In genomic region chr10:70510904-70511303, GRCh38 we compare ENCODE assay signal across 2 cellular contexts.
TF ChIP-seq lines count a peak whose summit lies in the region.

No MANE protein-coding gene starts in this region.

TF ChIP-seq in GM23338, 12 proteins besides CTCF, POLR2A, EP300 and RAD21:
- TF ChIP-seq CREB1 (CRISPR knock-in tag; IDR thresholded peaks at IDR 0.05; ENCODE audit: low read depth) (no peak), ZNF331 (CRISPR knock-in tag; IDR thresholded peaks at IDR 0.05; ENCODE audit: low read depth) (no peak), JUNB (IDR thresholded peaks at IDR 0.05; ENCODE audit: unreplicated experiment) (no peak), ETS1 (IDR thresholded peaks at IDR 0.05) (no peak), EZH2 (IDR thresholded peaks at IDR 0.05; ENCODE audit: low read depth, unreplicated experiment) (no peak), NANOG (IDR thresholded peaks at IDR 0.05; ENCODE audit: borderline replicate concordance) (no peak), EZH2phosphoT487 (IDR thresholded peaks at IDR 0.05; ENCODE audit: unreplicated experiment) (no peak), POLR2AphosphoS5 (IDR thresholded peaks at IDR 0.05; ENCODE audit: low read depth) (no peak), ZNF114 (CRISPR knock-in tag; IDR thresholded peaks at IDR 0.05) (no peak), STAT1 (IDR thresholded peaks at IDR 0.05; ENCODE audit: unreplicated experiment) (no peak)
- TF ChIP-seq, protein P1, sequence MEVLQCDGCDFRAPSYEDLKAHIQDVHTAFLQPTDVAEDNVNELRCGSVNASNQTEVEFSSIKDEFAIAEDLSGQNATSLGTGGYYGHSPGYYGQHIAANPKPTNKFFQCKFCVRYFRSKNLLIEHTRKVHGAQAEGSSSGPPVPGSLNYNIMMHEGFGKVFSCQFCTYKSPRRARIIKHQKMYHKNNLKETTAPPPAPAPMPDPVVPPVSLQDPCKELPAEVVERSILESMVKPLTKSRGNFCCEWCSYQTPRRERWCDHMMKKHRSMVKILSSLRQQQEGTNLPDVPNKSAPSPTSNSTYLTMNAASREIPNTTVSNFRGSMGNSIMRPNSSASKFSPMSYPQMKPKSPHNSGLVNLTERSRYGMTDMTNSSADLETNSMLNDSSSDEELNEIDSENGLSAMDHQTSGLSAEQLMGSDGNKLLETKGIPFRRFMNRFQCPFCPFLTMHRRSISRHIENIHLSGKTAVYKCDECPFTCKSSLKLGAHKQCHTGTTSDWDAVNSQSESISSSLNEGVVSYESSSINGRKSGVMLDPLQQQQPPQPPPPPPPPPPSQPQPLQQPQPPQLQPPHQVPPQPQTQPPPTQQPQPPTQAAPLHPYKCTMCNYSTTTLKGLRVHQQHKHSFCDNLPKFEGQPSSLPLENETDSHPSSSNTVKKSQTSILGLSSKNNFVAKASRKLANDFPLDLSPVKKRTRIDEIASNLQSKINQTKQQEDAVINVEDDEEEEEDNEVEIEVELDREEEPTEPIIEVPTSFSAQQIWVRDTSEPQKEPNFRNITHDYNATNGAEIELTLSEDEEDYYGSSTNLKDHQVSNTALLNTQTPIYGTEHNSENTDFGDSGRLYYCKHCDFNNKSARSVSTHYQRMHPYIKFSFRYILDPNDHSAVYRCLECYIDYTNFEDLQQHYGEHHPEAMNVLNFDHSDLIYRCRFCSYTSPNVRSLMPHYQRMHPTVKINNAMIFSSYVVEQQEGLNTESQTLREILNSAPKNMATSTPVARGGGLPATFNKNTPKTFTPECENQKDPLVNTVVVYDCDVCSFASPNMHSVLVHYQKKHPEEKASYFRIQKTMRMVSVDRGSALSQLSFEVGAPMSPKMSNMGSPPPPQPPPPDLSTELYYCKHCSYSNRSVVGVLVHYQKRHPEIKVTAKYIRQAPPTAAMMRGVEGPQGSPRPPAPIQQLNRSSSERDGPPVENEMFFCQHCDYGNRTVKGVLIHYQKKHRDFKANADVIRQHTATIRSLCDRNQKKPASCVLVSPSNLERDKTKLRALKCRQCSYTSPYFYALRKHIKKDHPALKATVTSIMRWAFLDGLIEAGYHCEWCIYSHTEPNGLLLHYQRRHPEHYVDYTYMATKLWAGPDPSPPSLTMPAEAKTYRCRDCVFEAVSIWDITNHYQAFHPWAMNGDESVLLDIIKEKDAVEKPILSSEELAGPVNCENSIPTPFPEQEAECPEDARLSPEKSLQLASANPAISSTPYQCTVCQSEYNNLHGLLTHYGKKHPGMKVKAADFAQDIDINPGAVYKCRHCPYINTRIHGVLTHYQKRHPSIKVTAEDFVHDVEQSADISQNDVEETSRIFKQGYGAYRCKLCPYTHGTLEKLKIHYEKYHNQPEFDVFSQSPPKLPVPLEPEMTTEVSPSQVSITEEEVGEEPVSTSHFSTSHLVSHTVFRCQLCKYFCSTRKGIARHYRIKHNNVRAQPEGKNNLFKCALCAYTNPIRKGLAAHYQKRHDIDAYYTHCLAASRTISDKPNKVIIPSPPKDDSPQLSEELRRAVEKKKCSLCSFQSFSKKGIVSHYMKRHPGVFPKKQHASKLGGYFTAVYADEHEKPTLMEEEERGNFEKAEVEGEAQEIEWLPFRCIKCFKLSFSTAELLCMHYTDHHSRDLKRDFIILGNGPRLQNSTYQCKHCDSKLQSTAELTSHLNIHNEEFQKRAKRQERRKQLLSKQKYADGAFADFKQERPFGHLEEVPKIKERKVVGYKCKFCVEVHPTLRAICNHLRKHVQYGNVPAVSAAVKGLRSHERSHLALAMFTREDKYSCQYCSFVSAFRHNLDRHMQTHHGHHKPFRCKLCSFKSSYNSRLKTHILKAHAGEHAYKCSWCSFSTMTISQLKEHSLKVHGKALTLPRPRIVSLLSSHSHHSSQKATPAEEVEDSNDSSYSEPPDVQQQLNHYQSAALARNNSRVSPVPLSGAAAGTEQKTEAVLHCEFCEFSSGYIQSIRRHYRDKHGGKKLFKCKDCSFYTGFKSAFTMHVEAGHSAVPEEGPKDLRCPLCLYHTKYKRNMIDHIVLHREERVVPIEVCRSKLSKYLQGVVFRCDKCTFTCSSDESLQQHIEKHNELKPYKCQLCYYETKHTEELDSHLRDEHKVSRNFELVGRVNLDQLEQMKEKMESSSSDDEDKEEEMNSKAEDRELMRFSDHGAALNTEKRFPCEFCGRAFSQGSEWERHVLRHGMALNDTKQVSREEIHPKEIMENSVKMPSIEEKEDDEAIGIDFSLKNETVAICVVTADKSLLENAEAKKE (CRISPR knock-in tag; IDR thresholded peaks at IDR 0.05) = no peak
- TF ChIP-seq, protein P2, sequence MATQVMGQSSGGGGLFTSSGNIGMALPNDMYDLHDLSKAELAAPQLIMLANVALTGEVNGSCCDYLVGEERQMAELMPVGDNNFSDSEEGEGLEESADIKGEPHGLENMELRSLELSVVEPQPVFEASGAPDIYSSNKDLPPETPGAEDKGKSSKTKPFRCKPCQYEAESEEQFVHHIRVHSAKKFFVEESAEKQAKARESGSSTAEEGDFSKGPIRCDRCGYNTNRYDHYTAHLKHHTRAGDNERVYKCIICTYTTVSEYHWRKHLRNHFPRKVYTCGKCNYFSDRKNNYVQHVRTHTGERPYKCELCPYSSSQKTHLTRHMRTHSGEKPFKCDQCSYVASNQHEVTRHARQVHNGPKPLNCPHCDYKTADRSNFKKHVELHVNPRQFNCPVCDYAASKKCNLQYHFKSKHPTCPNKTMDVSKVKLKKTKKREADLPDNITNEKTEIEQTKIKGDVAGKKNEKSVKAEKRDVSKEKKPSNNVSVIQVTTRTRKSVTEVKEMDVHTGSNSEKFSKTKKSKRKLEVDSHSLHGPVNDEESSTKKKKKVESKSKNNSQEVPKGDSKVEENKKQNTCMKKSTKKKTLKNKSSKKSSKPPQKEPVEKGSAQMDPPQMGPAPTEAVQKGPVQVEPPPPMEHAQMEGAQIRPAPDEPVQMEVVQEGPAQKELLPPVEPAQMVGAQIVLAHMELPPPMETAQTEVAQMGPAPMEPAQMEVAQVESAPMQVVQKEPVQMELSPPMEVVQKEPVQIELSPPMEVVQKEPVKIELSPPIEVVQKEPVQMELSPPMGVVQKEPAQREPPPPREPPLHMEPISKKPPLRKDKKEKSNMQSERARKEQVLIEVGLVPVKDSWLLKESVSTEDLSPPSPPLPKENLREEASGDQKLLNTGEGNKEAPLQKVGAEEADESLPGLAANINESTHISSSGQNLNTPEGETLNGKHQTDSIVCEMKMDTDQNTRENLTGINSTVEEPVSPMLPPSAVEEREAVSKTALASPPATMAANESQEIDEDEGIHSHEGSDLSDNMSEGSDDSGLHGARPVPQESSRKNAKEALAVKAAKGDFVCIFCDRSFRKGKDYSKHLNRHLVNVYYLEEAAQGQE (IDR thresholded peaks at IDR 0.05; ENCODE audit: unreplicated experiment) = no peak

TF ChIP-seq in K562, 482 proteins besides CTCF, POLR2A, EP300 and RAD21:
- no peak for TF ChIP-seq ZNF146 (CRISPR knock-in tag; IDR thresholded peaks at IDR 0.05; ENCODE audit: unreplicated experiment)
- TF ChIP-seq NR2C1 (IDR thresholded peaks at IDR 0.05) = no peak
- TF ChIP-seq NR2C1 (tag; IDR thresholded peaks at IDR 0.05) = no peak
- no peak for TF ChIP-seq SAP30 (IDR thresholded peaks at IDR 0.05; ENCODE audit: borderline replicate concordance, insufficient read depth, low read depth, low read length, poor library complexity, severe bottlenecking)
- TF ChIP-seq PCBP2 (IDR thresholded peaks at IDR 0.05; ENCODE audit: low read depth, low read length, poor library complexity, severe bottlenecking) = no peak
- TF ChIP-seq, protein P3, sequence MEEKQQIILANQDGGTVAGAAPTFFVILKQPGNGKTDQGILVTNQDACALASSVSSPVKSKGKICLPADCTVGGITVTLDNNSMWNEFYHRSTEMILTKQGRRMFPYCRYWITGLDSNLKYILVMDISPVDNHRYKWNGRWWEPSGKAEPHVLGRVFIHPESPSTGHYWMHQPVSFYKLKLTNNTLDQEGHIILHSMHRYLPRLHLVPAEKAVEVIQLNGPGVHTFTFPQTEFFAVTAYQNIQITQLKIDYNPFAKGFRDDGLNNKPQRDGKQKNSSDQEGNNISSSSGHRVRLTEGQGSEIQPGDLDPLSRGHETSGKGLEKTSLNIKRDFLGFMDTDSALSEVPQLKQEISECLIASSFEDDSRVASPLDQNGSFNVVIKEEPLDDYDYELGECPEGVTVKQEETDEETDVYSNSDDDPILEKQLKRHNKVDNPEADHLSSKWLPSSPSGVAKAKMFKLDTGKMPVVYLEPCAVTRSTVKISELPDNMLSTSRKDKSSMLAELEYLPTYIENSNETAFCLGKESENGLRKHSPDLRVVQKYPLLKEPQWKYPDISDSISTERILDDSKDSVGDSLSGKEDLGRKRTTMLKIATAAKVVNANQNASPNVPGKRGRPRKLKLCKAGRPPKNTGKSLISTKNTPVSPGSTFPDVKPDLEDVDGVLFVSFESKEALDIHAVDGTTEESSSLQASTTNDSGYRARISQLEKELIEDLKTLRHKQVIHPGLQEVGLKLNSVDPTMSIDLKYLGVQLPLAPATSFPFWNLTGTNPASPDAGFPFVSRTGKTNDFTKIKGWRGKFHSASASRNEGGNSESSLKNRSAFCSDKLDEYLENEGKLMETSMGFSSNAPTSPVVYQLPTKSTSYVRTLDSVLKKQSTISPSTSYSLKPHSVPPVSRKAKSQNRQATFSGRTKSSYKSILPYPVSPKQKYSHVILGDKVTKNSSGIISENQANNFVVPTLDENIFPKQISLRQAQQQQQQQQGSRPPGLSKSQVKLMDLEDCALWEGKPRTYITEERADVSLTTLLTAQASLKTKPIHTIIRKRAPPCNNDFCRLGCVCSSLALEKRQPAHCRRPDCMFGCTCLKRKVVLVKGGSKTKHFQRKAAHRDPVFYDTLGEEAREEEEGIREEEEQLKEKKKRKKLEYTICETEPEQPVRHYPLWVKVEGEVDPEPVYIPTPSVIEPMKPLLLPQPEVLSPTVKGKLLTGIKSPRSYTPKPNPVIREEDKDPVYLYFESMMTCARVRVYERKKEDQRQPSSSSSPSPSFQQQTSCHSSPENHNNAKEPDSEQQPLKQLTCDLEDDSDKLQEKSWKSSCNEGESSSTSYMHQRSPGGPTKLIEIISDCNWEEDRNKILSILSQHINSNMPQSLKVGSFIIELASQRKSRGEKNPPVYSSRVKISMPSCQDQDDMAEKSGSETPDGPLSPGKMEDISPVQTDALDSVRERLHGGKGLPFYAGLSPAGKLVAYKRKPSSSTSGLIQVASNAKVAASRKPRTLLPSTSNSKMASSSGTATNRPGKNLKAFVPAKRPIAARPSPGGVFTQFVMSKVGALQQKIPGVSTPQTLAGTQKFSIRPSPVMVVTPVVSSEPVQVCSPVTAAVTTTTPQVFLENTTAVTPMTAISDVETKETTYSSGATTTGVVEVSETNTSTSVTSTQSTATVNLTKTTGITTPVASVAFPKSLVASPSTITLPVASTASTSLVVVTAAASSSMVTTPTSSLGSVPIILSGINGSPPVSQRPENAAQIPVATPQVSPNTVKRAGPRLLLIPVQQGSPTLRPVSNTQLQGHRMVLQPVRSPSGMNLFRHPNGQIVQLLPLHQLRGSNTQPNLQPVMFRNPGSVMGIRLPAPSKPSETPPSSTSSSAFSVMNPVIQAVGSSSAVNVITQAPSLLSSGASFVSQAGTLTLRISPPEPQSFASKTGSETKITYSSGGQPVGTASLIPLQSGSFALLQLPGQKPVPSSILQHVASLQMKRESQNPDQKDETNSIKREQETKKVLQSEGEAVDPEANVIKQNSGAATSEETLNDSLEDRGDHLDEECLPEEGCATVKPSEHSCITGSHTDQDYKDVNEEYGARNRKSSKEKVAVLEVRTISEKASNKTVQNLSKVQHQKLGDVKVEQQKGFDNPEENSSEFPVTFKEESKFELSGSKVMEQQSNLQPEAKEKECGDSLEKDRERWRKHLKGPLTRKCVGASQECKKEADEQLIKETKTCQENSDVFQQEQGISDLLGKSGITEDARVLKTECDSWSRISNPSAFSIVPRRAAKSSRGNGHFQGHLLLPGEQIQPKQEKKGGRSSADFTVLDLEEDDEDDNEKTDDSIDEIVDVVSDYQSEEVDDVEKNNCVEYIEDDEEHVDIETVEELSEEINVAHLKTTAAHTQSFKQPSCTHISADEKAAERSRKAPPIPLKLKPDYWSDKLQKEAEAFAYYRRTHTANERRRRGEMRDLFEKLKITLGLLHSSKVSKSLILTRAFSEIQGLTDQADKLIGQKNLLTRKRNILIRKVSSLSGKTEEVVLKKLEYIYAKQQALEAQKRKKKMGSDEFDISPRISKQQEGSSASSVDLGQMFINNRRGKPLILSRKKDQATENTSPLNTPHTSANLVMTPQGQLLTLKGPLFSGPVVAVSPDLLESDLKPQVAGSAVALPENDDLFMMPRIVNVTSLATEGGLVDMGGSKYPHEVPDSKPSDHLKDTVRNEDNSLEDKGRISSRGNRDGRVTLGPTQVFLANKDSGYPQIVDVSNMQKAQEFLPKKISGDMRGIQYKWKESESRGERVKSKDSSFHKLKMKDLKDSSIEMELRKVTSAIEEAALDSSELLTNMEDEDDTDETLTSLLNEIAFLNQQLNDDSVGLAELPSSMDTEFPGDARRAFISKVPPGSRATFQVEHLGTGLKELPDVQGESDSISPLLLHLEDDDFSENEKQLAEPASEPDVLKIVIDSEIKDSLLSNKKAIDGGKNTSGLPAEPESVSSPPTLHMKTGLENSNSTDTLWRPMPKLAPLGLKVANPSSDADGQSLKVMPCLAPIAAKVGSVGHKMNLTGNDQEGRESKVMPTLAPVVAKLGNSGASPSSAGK (IDR thresholded peaks at IDR 0.05) = no peak
- TF ChIP-seq, protein P4, sequence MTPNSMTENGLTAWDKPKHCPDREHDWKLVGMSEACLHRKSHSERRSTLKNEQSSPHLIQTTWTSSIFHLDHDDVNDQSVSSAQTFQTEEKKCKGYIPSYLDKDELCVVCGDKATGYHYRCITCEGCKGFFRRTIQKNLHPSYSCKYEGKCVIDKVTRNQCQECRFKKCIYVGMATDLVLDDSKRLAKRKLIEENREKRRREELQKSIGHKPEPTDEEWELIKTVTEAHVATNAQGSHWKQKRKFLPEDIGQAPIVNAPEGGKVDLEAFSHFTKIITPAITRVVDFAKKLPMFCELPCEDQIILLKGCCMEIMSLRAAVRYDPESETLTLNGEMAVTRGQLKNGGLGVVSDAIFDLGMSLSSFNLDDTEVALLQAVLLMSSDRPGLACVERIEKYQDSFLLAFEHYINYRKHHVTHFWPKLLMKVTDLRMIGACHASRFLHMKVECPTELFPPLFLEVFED (CRISPR knock-in tag; conservative IDR thresholded peaks at IDR 0.05) = no peak
- TF ChIP-seq ZNF239 (CRISPR knock-in tag; IDR thresholded peaks at IDR 0.05) = no peak
- TF ChIP-seq ZNF165 (CRISPR knock-in tag; IDR thresholded peaks at IDR 0.05; ENCODE audit: borderline replicate concordance) = no peak
- TF ChIP-seq RBBP5 (IDR thresholded peaks at IDR 0.05; ENCODE audit: borderline replicate concordance, insufficient read depth, low read length, poor library complexity, severe bottlenecking) = no peak
- no peak for TF ChIP-seq ZNF217 (CRISPR knock-in tag; IDR thresholded peaks at IDR 0.05)
- no peak for TF ChIP-seq NCOR1 (IDR thresholded peaks at IDR 0.05)
- TF ChIP-seq ATF7 (IDR thresholded peaks at IDR 0.05) = no peak
- no peak for TF ChIP-seq TRIM24 (IDR thresholded peaks at IDR 0.05)
- TF ChIP-seq PHTF2 (CRISPR knock-in tag; IDR thresholded peaks at IDR 0.05) = no peak
- TF ChIP-seq SIX5 (IDR thresholded peaks at IDR 0.05; ENCODE audit: borderline replicate concordance in 1 of 2, insufficient read depth in 1 of 2, low read depth in 1 of 2, low read length in 2 of 2) = no peak
- no peak for TF ChIP-seq L3MBTL2 (IDR thresholded peaks at IDR 0.05)
